ENCODE assay signal across 8 cellular contexts in the genomic region with DNA sequence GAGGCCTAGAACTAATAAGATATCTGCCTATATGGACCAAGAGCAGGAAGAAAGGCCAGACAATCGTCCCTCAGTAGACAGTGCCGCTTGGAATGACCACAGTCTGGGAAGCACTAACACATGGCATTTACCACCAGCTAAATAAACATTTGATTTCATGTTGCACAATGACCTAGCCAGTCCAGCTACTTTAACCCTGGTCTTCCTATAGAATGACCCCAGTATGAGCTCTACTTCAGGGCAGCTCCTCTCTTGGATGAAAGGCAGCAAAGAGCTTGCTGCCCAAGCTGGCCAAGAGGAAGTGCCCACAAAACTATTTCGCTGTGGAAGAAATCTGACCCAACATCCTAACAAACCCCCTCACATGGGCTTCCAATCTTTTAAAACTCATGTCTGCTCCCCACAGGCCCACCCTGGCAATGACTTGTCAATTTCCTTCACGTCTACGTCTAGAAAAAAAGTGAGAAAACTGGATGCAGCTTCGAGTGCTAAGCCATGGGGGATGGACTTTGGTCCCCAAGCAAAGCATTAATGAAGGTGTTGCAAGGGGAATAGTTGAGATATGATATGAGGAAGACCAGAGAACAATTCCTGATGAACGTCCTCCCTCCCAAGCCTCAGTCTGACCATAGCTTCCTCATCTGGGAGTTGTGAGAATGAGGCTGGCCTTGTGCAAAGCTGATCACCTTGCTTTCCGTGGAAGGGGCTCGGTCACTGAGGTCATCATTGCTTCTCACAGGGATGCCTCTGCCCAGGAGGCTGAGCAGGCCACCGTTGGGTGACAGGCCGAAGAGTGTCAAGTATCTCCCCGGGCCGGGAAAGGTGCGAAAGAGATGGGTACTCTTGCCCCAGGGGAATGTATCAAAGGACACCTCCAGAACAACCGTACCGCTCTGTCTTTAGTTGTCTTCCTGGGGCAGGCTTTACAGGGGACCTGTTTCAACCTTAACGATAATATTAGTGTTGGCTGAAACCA. TPM values are rescaled to one million over a fixed set of nuclear protein-coding genes. Genes with fewer than 3 reads are reported as not detected.
DNase-seq lines count a peak whose midpoint lies in the region; TF ChIP-seq lines count a peak whose summit lies in the region.

No MANE protein-coding gene starts in this region.

- peaks cover 20% of the 10 kb centered on the region for H3K79me2 ChIP-seq in GM23248 (ENCODE audit: insufficient read depth)

- H3K27me3 ChIP-seq in GM23248 (replicated peaks; ENCODE audit: insufficient read depth) (no peaks in the 10 kb centered on the region), sigmoid colon (no peaks in the 10 kb centered on the region)

- H3K4me1 ChIP-seq in GM23248 (ENCODE audit: insufficient read depth) (peaks cover 9% of the 10 kb centered on the region), sigmoid colon (peaks cover 0 to 20% (median 10%) of the 10 kb centered on the region in 4 donors)

- H3K27me3 Mint-ChIP-seq in glutamatergic neuron (ENCODE audit: unreplicated experiment), result peaks cover 2% of the 10 kb centered on the region

- peak overlapping the region; percentile 97 for H3K27ac Mint-ChIP-seq in glutamatergic neuron (ENCODE audit: unreplicated experiment)

- no peaks in the 10 kb centered on the region for H4K20me1 ChIP-seq in GM23248 (ENCODE audit: insufficient read depth)

- in situ Hi-C loops in GM23248 (cut with MboI), result no loop called here

- 60 to 64% methylated on average over 17 of the region's 17 CpGs for WGBS in GM23248 (ENCODE audit: low coverage in 1 of 2, low lambda C conversion rate in 2 of 2, missing lambda C conversion rate in 2 of 2), 2 experiments
- 21 to 43% methylated on average over 17 of the region's 17 CpGs for WGBS in sigmoid colon, 2 donors

- H3K27ac ChIP-seq in GM23248, result peak overlapping the region; percentile 23; the same call in 1 of the 2 replicates
- H3K27ac ChIP-seq in sigmoid colon, result peak overlapping the region; percentile 74 to 90 (median 84)

- TF ChIP-seq EP300 in sigmoid colon (IDR thresholded peaks at IDR 0.05), result no peak

- H3K9me3 Mint-ChIP-seq in glutamatergic neuron (ENCODE audit: unreplicated experiment), result peaks cover 8% of the 10 kb centered on the region

- TF ChIP-seq CTCF in WI38 (IDR thresholded peaks at IDR 0.05; ENCODE audit: low read depth, low read length) (no peak), glutamatergic neuron (IDR thresholded peaks at IDR 0.05; ENCODE audit: partially characterized antibody, unreplicated experiment) (no peak), sigmoid colon (IDR thresholded peaks at IDR 0.05) (no peak)

- peak overlapping the region; percentile 77 for H3K4me2 ChIP-seq in GM23248 (ENCODE audit: unreplicated experiment)

- peaks cover 6% of the 10 kb centered on the region; the same call in 1 of the 2 replicates for H3F3A ChIP-seq in GM23248 (ENCODE audit: insufficient read depth)

- H3K4me1 Mint-ChIP-seq in glutamatergic neuron (ENCODE audit: low read depth, unreplicated experiment), result peaks cover 9% of the 10 kb centered on the region

- H3K36me3 ChIP-seq in GM23248 (ENCODE audit: low read depth) (no peaks in the 10 kb centered on the region), sigmoid colon (no peaks in the 10 kb centered on the region)

- peak overlapping the region; percentile 74 for H3K9ac ChIP-seq in GM23248

- H3K9me3 ChIP-seq in GM23248 (ENCODE audit: low read depth) (no peaks in the 10 kb centered on the region), sigmoid colon (no peaks in the 10 kb centered on the region)

- H3K9me2 ChIP-seq in GM23248 (ENCODE audit: insufficient read depth), result no peaks in the 10 kb centered on the region

- peak overlapping the region; percentile 92 for H3K4me3 Mint-ChIP-seq in glutamatergic neuron (ENCODE audit: unreplicated experiment)

- H3K4me3 ChIP-seq in GM23248, result peak overlapping the region; percentile 98
- peak overlapping the region; percentile 70 for H3K4me3 ChIP-seq in WI38 (ENCODE audit: low read depth, low read length)
- peak overlapping the region; percentile 68 to 89 (median 72) for H3K4me3 ChIP-seq in sigmoid colon

- H2AFZ ChIP-seq in GM23248, result peak overlapping the region; percentile 98

- TF ChIP-seq POLR2A in sigmoid colon (IDR thresholded peaks at IDR 0.05), result no peak

- no peaks in the 10 kb centered on the region for H3K36me3 Mint-ChIP-seq in glutamatergic neuron (ENCODE audit: unreplicated experiment)

- peak; percentile 6 for DNase-seq in Ammon's horn (ENCODE audit: low spot score)
- peak; percentile 7 for DNase-seq in GM23248
- DNase-seq in glutamatergic neuron, result no peak
- no peak for DNase-seq in sigmoid colon
- no peak for DNase-seq in middle frontal gyrus (ENCODE audit: extremely low spot score, low spot score)
- DNase-seq in NCI-H2171 (lab: John Stamatoyannopoulos, UW), result no peak
- no peak for DNase-seq in effector CD8-positive, alpha-beta T cell (lab: John Stamatoyannopoulos, UW)

- intact Hi-C loops in sigmoid colon (cut with DNase I), result loop anchor here (2.0 kb wide), 2 partner anchors 21 to 49 kb away; a partner anchor contains a TSS

RNA-seq across cellular contexts. Expression of a gene that starts 1.0 kb away (rescaled TPM):
- total RNA-seq in GM23248 (2014; rRNA removed; shearing (Covaris generic)), result 22.0 and 26.2 TPM in 2 replicates
- polyA plus RNA-seq in GM23248 (2016; fragmentation: Nextera tagmentation; extraction: Ambion mirVana) (20.3 and 21.0 TPM in 2 replicates), sigmoid colon (10 to 100 TPM; 30.6 to 65.2 (median 39.7) TPM)
- total RNA-seq in glutamatergic neuron (ENCODE audit: unreplicated experiment) (24.3 TPM), sigmoid colon (10 to 100 TPM; 18.2 to 29.1 (median 20.8) TPM)

RNA-seq across cellular contexts. Expression of a gene that starts 21.0 kb away (rescaled TPM):
- 80.8 and 102 TPM in 2 replicates for total RNA-seq in GM23248 (2014; rRNA removed; shearing (Covaris generic))
- polyA plus RNA-seq in GM23248 (2016; fragmentation: Nextera tagmentation; extraction: Ambion mirVana) (48.4 and 59.7 TPM in 2 replicates), sigmoid colon (10 to 100 TPM; 33.0 to 53.7 (median 45.1) TPM)
- total RNA-seq in glutamatergic neuron (ENCODE audit: unreplicated experiment) (74.6 TPM), sigmoid colon (100 to 1,000 TPM in 3 of 4 donors, 10 to 100 TPM in 1; 94.9 to 165 (median 116) TPM)

RNA-seq across cellular contexts. Expression of a gene that starts 50.0 kb away (rescaled TPM):
- 26.8 and 29.3 TPM in 2 replicates for total RNA-seq in GM23248 (2014; rRNA removed; shearing (Covaris generic))
- polyA plus RNA-seq in GM23248 (2016; fragmentation: Nextera tagmentation; extraction: Ambion mirVana) (11.8 and 12.2 TPM in 2 replicates), sigmoid colon (10 to 100 TPM in 2 of 3 donors, 1 to 10 TPM in 1; 9.6 to 19.1 (median 15.3) TPM)
- total RNA-seq in glutamatergic neuron (ENCODE audit: unreplicated experiment) (55.5 TPM), sigmoid colon (10 to 100 TPM; 23.9 to 64.5 (median 26.7) TPM)

Comparison
In these comparisons a context has a peak if more than half of its experiments do, and no peak if none do; other contexts are left out.
1. DNase-seq: peak in Ammon's horn (single experiment) and GM23248 (single experiment); none in glutamatergic neuron (single experiment), sigmoid colon (single experiment), middle frontal gyrus (single experiment), NCI-H2171 (single experiment) and effector CD8-positive, alpha-beta T cell (single experiment).
2. Peak in every context shown above with its lines, with median percentiles within 50 percentile points of each other: H3K4me3 ChIP-seq.